26 cellular contexts compared by ENCODE assay signal in genomic region chr13:21800847-21801616, GRCh38.
A peak's percentile ranks its signal among the peaks of the same experiment; 100 is the strongest.
DNase-seq lines count a peak whose midpoint lies in the region; ATAC-seq, FAIRE-seq and TF ChIP-seq lines count a peak whose summit lies in the region.
"Had no signal": no experiment of that assay in that cellular context is flagged by ENCODE, and none has a peak within 500 bp of the region (broad histone marks: within the 10 kb centered on the region; RNA-seq: fewer than 3 reads in every experiment).

No MANE protein-coding gene starts in this region.

- 22% methylated on average over 7 of the region's 7 CpGs for WGBS in GM12878 (ENCODE audit: insufficient coverage, insufficient replicate concordance, low lambda C conversion rate, missing lambda C conversion rate)

- TF ChIP-seq POLR2A in GM12878 (IDR thresholded peaks at IDR 0.05; ENCODE audit: low read depth, low read length) = no peak
- TF ChIP-seq POLR2A in GM18505 (IDR thresholded peaks at IDR 0.05; ENCODE audit: borderline replicate concordance, extremely low read depth, insufficient read depth, insufficient read length) = no peak

- H3K9me2 ChIP-seq in Karpas-422 (replicated peaks; ENCODE audit: insufficient read depth, low read length) = no peaks in the 10 kb centered on the region

- H3K27ac ChIP-seq in Karpas-422 (ENCODE audit: low read length) (peak overlapping the region; percentile 95), GM12878 (ENCODE audit: control insufficient read depth, insufficient read depth) (no peak overlapping the region)
- H3K27ac ChIP-seq: brain microvascular endothelial cell, sigmoid colon, SJSA1 had no signal

- no peak for TF ChIP-seq RAD21 in GM12878 (IDR thresholded peaks at IDR 0.05; ENCODE audit: insufficient read depth, low read depth, low read length)

- H3K4me1 ChIP-seq in Karpas-422 (ENCODE audit: low read length) (peaks cover 77% of the 10 kb centered on the region), GM12878 (ENCODE audit: control insufficient read depth, insufficient read depth, low read length) (no peaks in the 10 kb centered on the region)
- H3K4me1 ChIP-seq: SJSA1 had no signal

- H3K4me3 ChIP-seq in Karpas-422 (ENCODE audit: low read length) (0 out of 2 replicates have a peak overlapping the region, but pooled peaks have one; percentile 53), GM12878 (no peak overlapping the region)
- H3K4me3 ChIP-seq: sigmoid colon, SJSA1 had no signal

- no peaks in the 10 kb centered on the region for H4K20me1 ChIP-seq in Karpas-422 (ENCODE audit: insufficient read depth, low read depth, low read length)
- no peaks in the 10 kb centered on the region for H4K20me1 ChIP-seq in GM12878 (ENCODE audit: control insufficient read depth, insufficient read depth)

- ATAC-seq in GM12878 = no peak
- ATAC-seq in GM18505 (IDR thresholded peaks at IDR 0.05; ENCODE audit: unreplicated experiment) = no peak
- ATAC-seq in GM18502 (IDR thresholded peaks at IDR 0.05; ENCODE audit: poor library complexity, unreplicated experiment) = no peak
- no peak for ATAC-seq in GM21423 (IDR thresholded peaks at IDR 0.05; ENCODE audit: unreplicated experiment)
- no peak for ATAC-seq in GM18511 (IDR thresholded peaks at IDR 0.05; ENCODE audit: unreplicated experiment)
- ATAC-seq: activated naive CD8-positive, alpha-beta T cell treated with anti-CD3 and anti-CD28 coated beads, Interleukin-2, amount 50 U/mL, for 24 hours; naive thymus-derived CD4-positive, alpha-beta T cell; Panc1; stimulated activated memory B cell treated with anti-CD40 and anti-IgM and Interleukin-4, amounts not matched to agents 10 μg/mL and 1 μg/mL and 100 μg/mL, for 72 hours had no signal

- H2AFZ ChIP-seq in Karpas-422 (ENCODE audit: low read length) (peak overlapping the region; percentile 72; the same call in 1 of the 2 replicates), GM12878 (ENCODE audit: control insufficient read depth, low read depth, low read length) (no peak overlapping the region)

- DNase-seq in Daoy (ENCODE audit: low read depth) (peak; percentile 14), Karpas-422 (no peak), GM12878 (ENCODE audit: low read depth, low spot score) (no peak), kidney tubule cell (ENCODE audit: low spot score) (peak; percentile 79)
- DNase-seq: activated CD4-positive, alpha-beta T cell treated with anti-CD3 and anti-CD28 coated beads, Interleukin-2, amount 10 ng/mL, durations not matched to agents 7 days and 5 days; activated effector memory CD4-positive, alpha-beta T cell treated with Interleukin-2 at 50 U/mL for 16 hours; activated naive CD8-positive, alpha-beta T cell treated with anti-CD3 and anti-CD28 coated beads, Interleukin-2, amount 50 U/mL, for 24 hours; brain microvascular endothelial cell; cortex of kidney; DMS 273 treated with DMSO at 0.1 percent for 48 hours; GF-D8; H9; kidney; mesendoderm; naive thymus-derived CD4-positive, alpha-beta T cell; NCI-H1436 treated with DMSO at 0.1 percent for 48 hours; NCI-H2171 treated with DMSO at 0.1 percent for 48 hours; sigmoid colon had no signal

- POLR2A ChIA-PET in GM12878 (lab: Charles Lee) = no interaction called here

- in situ Hi-C loops in GM12878 (cut with MboI) = no loop called here

- H3K79me2 ChIP-seq in Karpas-422 (ENCODE audit: low read length) = no peaks in the 10 kb centered on the region
- no peaks in the 10 kb centered on the region for H3K79me2 ChIP-seq in GM12878 (ENCODE audit: control insufficient read depth, insufficient read depth, low read length)

- H3K27me3 ChIP-seq in Karpas-422 (ENCODE audit: low read length) (no peaks in the 10 kb centered on the region), GM12878 (replicated peaks in 1 of 2; ENCODE audit: control insufficient read depth in 2 of 2, insufficient read depth in 2 of 2, low read length in 1 of 2) (no peaks in the 10 kb centered on the region)
- H3K27me3 ChIP-seq: brain microvascular endothelial cell, sigmoid colon, SJSA1 had no signal

- peak overlapping the region; percentile 48 for H3K9ac ChIP-seq in Karpas-422 (ENCODE audit: low read length)
- no peak overlapping the region for H3K9ac ChIP-seq in GM12878 (ENCODE audit: control insufficient read depth, insufficient read depth, low read length)

- SMC1A ChIA-PET in GM12878 (lab: Charles Lee; ENCODE audit: uncharacterized antibody, unreplicated experiment) = no interaction called here

- no peak for TF ChIP-seq CTCF in GM12878 (IDR thresholded peaks at IDR 0.05 in 2 of 3, conservative IDR thresholded peaks at IDR 0.05 in 1 of 3; ENCODE audit: control insufficient read depth in 2 of 3, extremely low read depth in 1 of 3, insufficient read depth in 1 of 3, low read depth in 3 of 3, low read length in 3 of 3)

- H3K36me3 ChIP-seq in Karpas-422 (ENCODE audit: insufficient read depth, low read length) = no peaks in the 10 kb centered on the region; the same call in 1 of the 2 replicates
- H3K36me3 ChIP-seq in GM12878 (ENCODE audit: control insufficient read depth in 2 of 2, insufficient read depth in 2 of 2, low read length in 1 of 2) = no peaks in the 10 kb centered on the region
- H3K36me3 ChIP-seq: brain microvascular endothelial cell, sigmoid colon, SJSA1 had no signal

- H3K9me3 ChIP-seq in Karpas-422 (ENCODE audit: low read length) (no peaks in the 10 kb centered on the region), GM12878 (replicated peaks; ENCODE audit: control insufficient read depth, insufficient read depth, low read length) (no peaks in the 10 kb centered on the region)
- H3K9me3 ChIP-seq: sigmoid colon, SJSA1 had no signal

- FAIRE-seq in GM12878 (lab: Jason Lieb, UNC) = no peak
- FAIRE-seq: endometrium, kidney had no signal

- intact Hi-C loops in GM12878 (cut with micrococcal nuclease; ENCODE audit: unreplicated experiment) = no loop called here

- H3K4me2 ChIP-seq in Karpas-422 (ENCODE audit: low read depth, low read length, poor library complexity, severe bottlenecking) (peak overlapping the region; percentile 61), GM12878 (ENCODE audit: control insufficient read depth, insufficient read depth) (no peak overlapping the region)

- CTCF ChIA-PET in GM12878 (lab: Yijun Ruan, JAX) = no interaction called here

- TF ChIP-seq EP300 in GM12878 (IDR thresholded peaks at IDR 0.05; ENCODE audit: borderline replicate concordance in 1 of 2, control insufficient read depth in 1 of 2, low read depth in 2 of 2, low read length in 2 of 2) = no peak

- RAD21 ChIA-PET in GM12878 (lab: Charles Lee; ENCODE audit: unreplicated experiment) = no interaction called here

- no TSS peak for BruUV-seq in GM12878 (replicated peaks; lab: Mats Ljungman, UMichigan)

TF ChIP-seq in GM12878, 131 proteins besides CTCF, POLR2A, EP300 and RAD21:
- TF ChIP-seq E2F8 (IDR thresholded peaks at IDR 0.05; ENCODE audit: low read depth, partially characterized antibody) (no peak), SRF (IDR thresholded peaks at IDR 0.05; ENCODE audit: low read depth in 2 of 2, low read length in 2 of 2) (peak; percentile 33 to 64; a peak in 1 of 4 replicates)

Comparison
In these comparisons a context has a peak if more than half of its experiments do, and no peak if none do; other contexts are left out.
1. DNase-seq: peak in Daoy (single experiment) and kidney tubule cell (single experiment); none in Karpas-422 (single experiment) and GM12878 (single experiment).